ENCODE assay signal across 8 cellular contexts in genomic region chr17:21289902-21290571, GRCh38. TPM values are rescaled to one million over a fixed set of nuclear protein-coding genes. Genes with fewer than 3 reads are reported as not detected.
DNase-seq lines count a peak whose midpoint lies in the region; ATAC-seq and TF ChIP-seq lines count a peak whose summit lies in the region.
"Had no signal": no experiment of that assay in that cellular context is flagged by ENCODE, and none has a peak within 500 bp of the region (broad histone marks: within the 10 kb centered on the region; RNA-seq: fewer than 3 reads in every experiment).

No MANE protein-coding gene starts in this region.

- TF ChIP-seq CTCF in OCI-LY7 (conservative IDR thresholded peaks at IDR 0.05; ENCODE audit: low read length) = no peak

- H2AFZ ChIP-seq in OCI-LY7 (ENCODE audit: low read length) = no peak overlapping the region

- H3K4me3 ChIP-seq in H7 (ENCODE audit: insufficient read depth, low read depth, low read length) = no peak overlapping the region
- H3K4me3 ChIP-seq in OCI-LY7 (ENCODE audit: low read depth, low read length, poor library complexity, severe bottlenecking) = no peak overlapping the region
- peak overlapping the region in 2 of 3 donors; percentile 63 to 69 for H3K4me3 ChIP-seq in skeletal muscle tissue (ENCODE audit: low read length in 3 of 3)
- H3K4me3 ChIP-seq: uterus had no signal

- no peak for TF ChIP-seq POLR2A in GM18505 (IDR thresholded peaks at IDR 0.05; ENCODE audit: borderline replicate concordance, extremely low read depth, insufficient read depth, insufficient read length)

- peak; percentile 70 for DNase-seq in H7
- DNase-seq in OCI-LY7 (ENCODE audit: low spot score) = no peak
- DNase-seq in Right ventricle myocardium superior = peak; percentile 91
- DNase-seq in GF-D8 (lab: John Stamatoyannopoulos, UW) = no peak

- peaks cover 48% of the 10 kb centered on the region for H3K79me2 ChIP-seq in OCI-LY7 (ENCODE audit: insufficient read depth, low read depth, low read length)

- intact Hi-C loops in OCI-LY7 (cut with micrococcal nuclease; ENCODE audit: unreplicated experiment) (loop anchor here (5.0 kb wide), 1 partner anchor 248 kb away; the partner anchor contains the start of gene USP22), Right ventricle myocardium superior (cut with DNase I) (loop anchor here (10.0 kb wide), 1 partner anchor 245 kb away; the partner anchor contains the start of gene USP22)

- no peaks in the 10 kb centered on the region for H4K20me1 ChIP-seq in OCI-LY7 (ENCODE audit: insufficient read depth, low read length)

- H3K27ac ChIP-seq in OCI-LY7 (ENCODE audit: low read depth, low read length, poor library complexity, severe bottlenecking) (peak overlapping the region; percentile 95), skeletal muscle tissue (ENCODE audit: low read depth, low read length) (peak overlapping the region; percentile 91)

- peak overlapping the region; percentile 73 to 99 (median 85) for H3K9ac ChIP-seq in skeletal muscle tissue (ENCODE audit: low read depth in 1 of 3, low read length in 3 of 3)

- BruUV-seq in OCI-LY7 (replicated peaks; lab: Mats Ljungman, UMichigan) = no TSS peak

- no peaks in the 10 kb centered on the region; the same call in 1 of the 2 replicates for H3K36me3 ChIP-seq in H7 (replicated peaks; ENCODE audit: control insufficient read depth, insufficient read depth, low read length)
- H3K36me3 ChIP-seq in OCI-LY7 (ENCODE audit: insufficient read depth, low read length) = peaks cover 11% of the 10 kb centered on the region
- peaks cover 0 to 24% (median 2%) of the 10 kb centered on the region in 3 donors for H3K36me3 ChIP-seq in skeletal muscle tissue (ENCODE audit: control insufficient read depth in 3 of 3, insufficient read depth in 3 of 3, low read length in 3 of 3)
- H3K36me3 ChIP-seq: uterus had no signal

- CTCF ChIA-PET in OCI-LY7 (lab: Charles Lee; ENCODE audit: unreplicated experiment) = no interaction called here

- ATAC-seq in Right ventricle myocardium superior (ENCODE audit: poor library complexity) (peak; percentile 58), HG02642 (IDR thresholded peaks at IDR 0.05; ENCODE audit: poor library complexity, unreplicated experiment) (no peak), GM18505 (IDR thresholded peaks at IDR 0.05; ENCODE audit: unreplicated experiment) (no peak)

- no peaks in the 10 kb centered on the region for H3K9me3 ChIP-seq in OCI-LY7 (ENCODE audit: low read length)
- H3K9me3 ChIP-seq in skeletal muscle tissue (ENCODE audit: control insufficient read depth in 3 of 3, low read length in 3 of 3) = no peaks in the 10 kb centered on the region
- H3K9me3 ChIP-seq: uterus had no signal

- H3K27me3 ChIP-seq in H7 (ENCODE audit: control insufficient read depth, insufficient read depth, low read length) (no peaks in the 10 kb centered on the region), skeletal muscle tissue (ENCODE audit: control insufficient read depth in 3 of 3, insufficient read depth in 3 of 3, low read length in 3 of 3) (peaks cover 0 to 3% (median 0%) of the 10 kb centered on the region in 3 donors)
- H3K27me3 ChIP-seq: uterus had no signal

- H3K4me1 ChIP-seq in OCI-LY7 (ENCODE audit: insufficient read depth, low read length, poor library complexity, severe bottlenecking) = peaks cover 38% of the 10 kb centered on the region
- peaks cover 69 to 89% (median 87%) of the 10 kb centered on the region in 3 donors for H3K4me1 ChIP-seq in skeletal muscle tissue (ENCODE audit: control insufficient read depth in 3 of 3, insufficient read depth in 3 of 3, low read length in 3 of 3)

- 0 out of 2 replicates have a peak overlapping the region, but pooled peaks have one; percentile 92 for H3K4me2 ChIP-seq in OCI-LY7 (ENCODE audit: low read length)

- POLR2A ChIA-PET in OCI-LY7 (lab: Charles Lee) = no interaction called here

- H3K9me2 ChIP-seq in OCI-LY7 (ENCODE audit: insufficient read depth, low read length) = no peaks in the 10 kb centered on the region

RNA-seq across cellular contexts. Expression of gene MAP2K3, which starts 5.5 kb away (rescaled TPM):
- 26.1 and 27.5 TPM in 2 replicates for total RNA-seq in H7 (2014; rRNA removed; shearing (Covaris generic))
- total RNA-seq in OCI-LY7 (2014; rRNA removed; shearing (Covaris generic)) = 13.6 and 27.8 TPM in 2 replicates
- total RNA-seq in OCI-LY7 (2022) (70.3 and 71.5 TPM in 2 replicates), Right ventricle myocardium superior (30.8 TPM), skeletal muscle tissue (11.5 TPM)

RNA-seq across cellular contexts. Expression of gene NATD1, which starts 36.8 kb away (rescaled TPM):
- total RNA-seq in H7 (2014; rRNA removed; shearing (Covaris generic)) = 12.3 and 12.9 TPM in 2 replicates
- total RNA-seq in OCI-LY7 (2014; rRNA removed; shearing (Covaris generic)) = 0.41 and 0.85 TPM in 2 replicates
- 6.0 and 6.8 TPM in 2 replicates for total RNA-seq in OCI-LY7 (2022)
- 19.1 TPM for total RNA-seq in Right ventricle myocardium superior
- total RNA-seq in skeletal muscle tissue = 3.7 TPM

Comparison
In these comparisons a context has a peak if more than half of its experiments do, and no peak if none do; other contexts are left out.
1. DNase-seq: peak in H7 (single experiment) and Right ventricle myocardium superior (single experiment); none in OCI-LY7 (single experiment) and GF-D8 (single experiment).
2. H3K4me3 ChIP-seq: peak in skeletal muscle tissue (2 of 3); none in H7 (single experiment) and OCI-LY7 (single experiment).